In the genomic region with DNA sequence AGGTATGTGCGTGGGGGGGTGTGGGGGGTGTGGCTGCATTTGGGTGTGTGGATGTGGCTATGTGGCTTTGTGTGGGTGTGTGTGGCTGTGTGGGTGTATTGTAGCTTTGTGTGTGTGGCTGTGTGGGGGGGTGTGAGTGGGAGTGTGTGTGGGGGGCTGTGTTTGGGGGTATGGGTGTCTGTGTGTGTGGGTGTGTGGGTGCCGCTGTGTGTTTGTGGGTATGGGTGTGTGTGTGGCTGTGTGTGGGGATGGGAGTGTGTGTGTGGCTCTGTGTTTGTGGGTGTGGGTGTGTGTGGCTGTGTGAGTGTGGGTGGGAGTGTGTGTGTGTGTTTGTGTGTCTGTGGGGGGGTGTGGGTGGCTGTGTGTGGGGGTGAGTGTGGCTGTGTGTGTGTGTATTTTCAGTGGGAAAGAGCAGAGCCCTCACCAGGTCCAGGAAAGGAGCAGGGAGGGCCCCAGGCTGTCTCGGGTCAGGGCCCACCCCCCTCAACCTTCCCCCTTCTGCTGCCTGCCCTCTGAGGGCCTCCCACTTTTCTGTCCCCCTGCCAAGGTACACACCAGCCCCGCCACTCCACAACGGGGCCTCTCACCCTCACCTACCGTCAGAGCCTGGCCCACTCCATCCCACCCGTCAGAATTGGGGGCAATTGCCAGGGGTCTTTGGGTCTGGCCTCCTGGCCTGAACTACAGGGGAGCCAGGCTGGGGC, we compare ENCODE assay signal across 1 cellular context.
TF ChIP-seq lines count a peak whose summit lies in the region.

No MANE protein-coding gene starts in this region.

TF ChIP-seq in HEK293, 187 proteins besides CTCF, POLR2A, EP300 and RAD21 (continued from another document):
- TF ChIP-seq, protein P1, sequence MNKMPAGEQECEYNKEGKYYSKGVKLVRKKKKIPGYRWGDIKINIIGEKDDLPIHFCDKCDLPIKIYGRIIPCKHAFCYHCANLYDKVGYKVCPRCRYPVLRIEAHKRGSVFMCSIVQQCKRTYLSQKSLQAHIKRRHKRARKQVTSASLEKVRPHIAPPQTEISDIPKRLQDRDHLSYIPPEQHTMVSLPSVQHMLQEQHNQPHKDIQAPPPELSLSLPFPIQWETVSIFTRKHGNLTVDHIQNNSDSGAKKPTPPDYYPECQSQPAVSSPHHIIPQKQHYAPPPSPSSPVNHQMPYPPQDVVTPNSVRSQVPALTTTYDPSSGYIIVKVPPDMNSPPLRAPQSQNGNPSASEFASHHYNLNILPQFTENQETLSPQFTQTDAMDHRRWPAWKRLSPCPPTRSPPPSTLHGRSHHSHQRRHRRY (tag by site-specific recombination; IDR thresholded peaks at IDR 0.05), result no peak
- no peak for TF ChIP-seq YY1 (tag by site-specific recombination; IDR thresholded peaks at IDR 0.05)
- TF ChIP-seq TRIM28 (IDR thresholded peaks at IDR 0.05; ENCODE audit: borderline replicate concordance, low read length), result no peak
- no peak for TF ChIP-seq ZNF707 (tag by site-specific recombination; IDR thresholded peaks at IDR 0.05)
- TF ChIP-seq ZNF658 (tag by site-specific recombination; IDR thresholded peaks at IDR 0.05), result 0 out of 2 replicates have a peak, but pooled peaks have one; percentile 66
- no peak for TF ChIP-seq ZNF10 (tag by site-specific recombination; IDR thresholded peaks at IDR 0.05)
- TF ChIP-seq, protein P2, sequence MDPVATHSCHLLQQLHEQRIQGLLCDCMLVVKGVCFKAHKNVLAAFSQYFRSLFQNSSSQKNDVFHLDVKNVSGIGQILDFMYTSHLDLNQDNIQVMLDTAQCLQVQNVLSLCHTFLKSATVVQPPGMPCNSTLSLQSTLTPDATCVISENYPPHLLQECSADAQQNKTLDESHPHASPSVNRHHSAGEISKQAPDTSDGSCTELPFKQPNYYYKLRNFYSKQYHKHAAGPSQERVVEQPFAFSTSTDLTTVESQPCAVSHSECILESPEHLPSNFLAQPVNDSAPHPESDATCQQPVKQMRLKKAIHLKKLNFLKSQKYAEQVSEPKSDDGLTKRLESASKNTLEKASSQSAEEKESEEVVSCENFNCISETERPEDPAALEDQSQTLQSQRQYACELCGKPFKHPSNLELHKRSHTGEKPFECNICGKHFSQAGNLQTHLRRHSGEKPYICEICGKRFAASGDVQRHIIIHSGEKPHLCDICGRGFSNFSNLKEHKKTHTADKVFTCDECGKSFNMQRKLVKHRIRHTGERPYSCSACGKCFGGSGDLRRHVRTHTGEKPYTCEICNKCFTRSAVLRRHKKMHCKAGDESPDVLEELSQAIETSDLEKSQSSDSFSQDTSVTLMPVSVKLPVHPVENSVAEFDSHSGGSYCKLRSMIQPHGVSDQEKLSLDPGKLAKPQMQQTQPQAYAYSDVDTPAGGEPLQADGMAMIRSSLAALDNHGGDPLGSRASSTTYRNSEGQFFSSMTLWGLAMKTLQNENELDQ (tag by site-specific recombination; IDR thresholded peaks at IDR 0.05; ENCODE audit: low read depth), result no peak
- TF ChIP-seq ZNF560 (tag by site-specific recombination; IDR thresholded peaks at IDR 0.05; ENCODE audit: borderline replicate concordance), result no peak
- TF ChIP-seq ZNF394 (tag by site-specific recombination; IDR thresholded peaks at IDR 0.05; ENCODE audit: borderline replicate concordance), result no peak
- TF ChIP-seq, protein P3, sequence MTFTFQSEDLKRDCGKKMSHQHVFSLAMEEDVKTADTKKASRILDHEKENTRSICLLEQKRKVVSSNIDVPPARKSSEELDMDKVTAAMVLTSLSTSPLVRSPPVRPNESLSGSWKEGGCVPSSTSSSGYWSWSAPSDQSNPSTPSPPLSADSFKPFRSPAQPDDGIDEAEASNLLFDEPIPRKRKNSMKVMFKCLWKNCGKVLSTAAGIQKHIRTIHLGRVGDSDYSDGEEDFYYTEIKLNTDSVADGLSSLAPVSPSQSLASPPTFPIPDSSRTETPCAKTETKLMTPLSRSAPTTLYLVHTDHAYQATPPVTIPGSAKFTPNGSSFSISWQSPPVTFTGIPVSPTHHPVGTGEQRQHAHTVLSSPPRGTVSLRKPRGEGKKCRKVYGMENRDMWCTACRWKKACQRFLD (tag by site-specific recombination; IDR thresholded peaks at IDR 0.05), result no peak
- TF ChIP-seq, protein P4, sequence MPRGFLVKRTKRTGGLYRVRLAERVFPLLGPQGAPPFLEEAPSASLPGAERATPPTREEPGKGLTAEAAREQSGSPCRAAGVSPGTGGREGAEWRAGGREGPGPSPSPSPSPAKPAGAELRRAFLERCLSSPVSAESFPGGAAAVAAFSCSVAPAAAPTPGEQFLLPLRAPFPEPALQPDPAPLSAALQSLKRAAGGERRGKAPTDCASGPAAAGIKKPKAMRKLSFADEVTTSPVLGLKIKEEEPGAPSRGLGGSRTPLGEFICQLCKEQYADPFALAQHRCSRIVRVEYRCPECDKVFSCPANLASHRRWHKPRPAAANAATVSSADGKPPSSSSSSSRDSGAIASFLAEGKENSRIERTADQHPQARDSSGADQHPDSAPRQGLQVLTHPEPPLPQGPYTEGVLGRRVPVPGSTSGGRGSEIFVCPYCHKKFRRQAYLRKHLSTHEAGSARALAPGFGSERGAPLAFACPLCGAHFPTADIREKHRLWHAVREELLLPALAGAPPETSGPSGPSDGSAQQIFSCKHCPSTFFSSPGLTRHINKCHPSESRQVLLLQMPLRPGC (tag by site-specific recombination; IDR thresholded peaks at IDR 0.05), result no peak
- TF ChIP-seq ZNF548 (tag by site-specific recombination; IDR thresholded peaks at IDR 0.05), result 0 out of 2 replicates have a peak, but pooled peaks have one; percentile 31
- no peak for TF ChIP-seq ZNF423 (tag by site-specific recombination; IDR thresholded peaks at IDR 0.05)
- no peak for TF ChIP-seq ZBTB8A (tag by site-specific recombination; IDR thresholded peaks at IDR 0.05)
- TF ChIP-seq, protein P5, sequence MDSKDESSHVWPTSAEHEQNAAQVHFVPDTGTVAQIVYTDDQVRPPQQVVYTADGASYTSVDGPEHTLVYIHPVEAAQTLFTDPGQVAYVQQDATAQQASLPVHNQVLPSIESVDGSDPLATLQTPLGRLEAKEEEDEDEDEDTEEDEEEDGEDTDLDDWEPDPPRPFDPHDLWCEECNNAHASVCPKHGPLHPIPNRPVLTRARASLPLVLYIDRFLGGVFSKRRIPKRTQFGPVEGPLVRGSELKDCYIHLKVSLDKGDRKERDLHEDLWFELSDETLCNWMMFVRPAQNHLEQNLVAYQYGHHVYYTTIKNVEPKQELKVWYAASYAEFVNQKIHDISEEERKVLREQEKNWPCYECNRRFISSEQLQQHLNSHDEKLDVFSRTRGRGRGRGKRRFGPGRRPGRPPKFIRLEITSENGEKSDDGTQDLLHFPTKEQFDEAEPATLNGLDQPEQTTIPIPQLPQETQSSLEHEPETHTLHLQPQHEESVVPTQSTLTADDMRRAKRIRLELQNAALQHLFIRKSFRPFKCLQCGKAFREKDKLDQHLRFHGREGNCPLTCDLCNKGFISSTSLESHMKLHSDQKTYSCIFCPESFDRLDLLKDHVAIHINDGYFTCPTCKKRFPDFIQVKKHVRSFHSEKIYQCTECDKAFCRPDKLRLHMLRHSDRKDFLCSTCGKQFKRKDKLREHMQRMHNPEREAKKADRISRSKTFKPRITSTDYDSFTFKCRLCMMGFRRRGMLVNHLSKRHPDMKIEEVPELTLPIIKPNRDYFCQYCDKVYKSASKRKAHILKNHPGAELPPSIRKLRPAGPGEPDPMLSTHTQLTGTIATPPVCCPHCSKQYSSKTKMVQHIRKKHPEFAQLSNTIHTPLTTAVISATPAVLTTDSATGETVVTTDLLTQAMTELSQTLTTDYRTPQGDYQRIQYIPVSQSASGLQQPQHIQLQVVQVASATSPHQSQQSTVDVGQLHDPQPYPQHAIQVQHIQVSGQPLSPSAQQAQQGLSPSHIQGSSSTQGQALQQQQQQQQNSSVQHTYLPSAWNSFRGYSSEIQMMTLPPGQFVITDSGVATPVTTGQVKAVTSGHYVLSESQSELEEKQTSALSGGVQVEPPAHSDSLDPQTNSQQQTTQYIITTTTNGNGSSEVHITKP (tag by site-specific recombination; IDR thresholded peaks at IDR 0.05), result 0 out of 2 replicates have a peak, but pooled peaks have one; percentile 26
- TF ChIP-seq, protein P6, sequence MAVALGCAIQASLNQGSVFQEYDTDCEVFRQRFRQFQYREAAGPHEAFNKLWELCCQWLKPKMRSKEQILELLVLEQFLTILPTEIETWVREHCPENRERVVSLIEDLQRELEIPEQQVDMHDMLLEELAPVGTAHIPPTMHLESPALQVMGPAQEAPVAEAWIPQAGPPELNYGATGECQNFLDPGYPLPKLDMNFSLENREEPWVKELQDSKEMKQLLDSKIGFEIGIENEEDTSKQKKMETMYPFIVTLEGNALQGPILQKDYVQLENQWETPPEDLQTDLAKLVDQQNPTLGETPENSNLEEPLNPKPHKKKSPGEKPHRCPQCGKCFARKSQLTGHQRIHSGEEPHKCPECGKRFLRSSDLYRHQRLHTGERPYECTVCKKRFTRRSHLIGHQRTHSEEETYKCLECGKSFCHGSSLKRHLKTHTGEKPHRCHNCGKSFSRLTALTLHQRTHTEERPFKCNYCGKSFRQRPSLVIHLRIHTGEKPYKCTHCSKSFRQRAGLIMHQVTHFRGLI (tag by site-specific recombination; IDR thresholded peaks at IDR 0.05), result no peak
- TF ChIP-seq MYNN (tag by site-specific recombination; IDR thresholded peaks at IDR 0.05; ENCODE audit: borderline replicate concordance), result no peak
- TF ChIP-seq ZNF169 (tag by site-specific recombination; IDR thresholded peaks at IDR 0.05), result no peak
- TF ChIP-seq, protein P7, sequence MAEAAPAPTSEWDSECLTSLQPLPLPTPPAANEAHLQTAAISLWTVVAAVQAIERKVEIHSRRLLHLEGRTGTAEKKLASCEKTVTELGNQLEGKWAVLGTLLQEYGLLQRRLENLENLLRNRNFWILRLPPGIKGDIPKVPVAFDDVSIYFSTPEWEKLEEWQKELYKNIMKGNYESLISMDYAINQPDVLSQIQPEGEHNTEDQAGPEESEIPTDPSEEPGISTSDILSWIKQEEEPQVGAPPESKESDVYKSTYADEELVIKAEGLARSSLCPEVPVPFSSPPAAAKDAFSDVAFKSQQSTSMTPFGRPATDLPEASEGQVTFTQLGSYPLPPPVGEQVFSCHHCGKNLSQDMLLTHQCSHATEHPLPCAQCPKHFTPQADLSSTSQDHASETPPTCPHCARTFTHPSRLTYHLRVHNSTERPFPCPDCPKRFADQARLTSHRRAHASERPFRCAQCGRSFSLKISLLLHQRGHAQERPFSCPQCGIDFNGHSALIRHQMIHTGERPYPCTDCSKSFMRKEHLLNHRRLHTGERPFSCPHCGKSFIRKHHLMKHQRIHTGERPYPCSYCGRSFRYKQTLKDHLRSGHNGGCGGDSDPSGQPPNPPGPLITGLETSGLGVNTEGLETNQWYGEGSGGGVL (tag by site-specific recombination; IDR thresholded peaks at IDR 0.05), result peak; percentile 90
- TF ChIP-seq, protein P8, sequence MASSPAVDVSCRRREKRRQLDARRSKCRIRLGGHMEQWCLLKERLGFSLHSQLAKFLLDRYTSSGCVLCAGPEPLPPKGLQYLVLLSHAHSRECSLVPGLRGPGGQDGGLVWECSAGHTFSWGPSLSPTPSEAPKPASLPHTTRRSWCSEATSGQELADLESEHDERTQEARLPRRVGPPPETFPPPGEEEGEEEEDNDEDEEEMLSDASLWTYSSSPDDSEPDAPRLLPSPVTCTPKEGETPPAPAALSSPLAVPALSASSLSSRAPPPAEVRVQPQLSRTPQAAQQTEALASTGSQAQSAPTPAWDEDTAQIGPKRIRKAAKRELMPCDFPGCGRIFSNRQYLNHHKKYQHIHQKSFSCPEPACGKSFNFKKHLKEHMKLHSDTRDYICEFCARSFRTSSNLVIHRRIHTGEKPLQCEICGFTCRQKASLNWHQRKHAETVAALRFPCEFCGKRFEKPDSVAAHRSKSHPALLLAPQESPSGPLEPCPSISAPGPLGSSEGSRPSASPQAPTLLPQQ (tag by site-specific recombination; IDR thresholded peaks at IDR 0.05), result peak; percentile 45; the same call in 1 of the 2 replicates
- peak; percentile 19; the same call in 1 of the 2 replicates for TF ChIP-seq GLIS1 (tag by site-specific recombination; IDR thresholded peaks at IDR 0.05)
TF ChIP-seq in HEK293: peak in this region for 16.
